ENCODE assay signal across 1 cellular context in the genomic region with DNA sequence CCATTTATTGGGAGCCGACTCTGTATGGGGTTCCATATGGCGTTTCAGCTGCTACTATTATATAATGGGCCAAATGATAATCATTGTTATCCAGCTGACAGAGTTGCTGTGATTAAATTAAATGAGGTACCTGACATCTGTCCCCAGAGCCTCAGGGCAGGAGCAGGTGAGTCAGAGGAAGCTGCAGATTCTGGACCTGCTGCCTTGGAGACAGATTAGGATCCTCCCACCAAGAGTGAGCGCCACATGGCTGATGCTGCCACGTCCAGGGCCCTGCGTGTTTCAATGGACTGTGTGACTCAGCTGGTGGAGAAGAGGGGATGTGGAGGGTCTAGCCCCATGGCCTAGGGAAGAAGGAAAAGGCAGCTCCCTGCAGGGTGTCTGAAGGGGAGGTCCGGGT.
TF ChIP-seq lines count a peak whose summit lies in the region.

No MANE protein-coding gene starts in this region.

TF ChIP-seq in K562, 482 proteins besides CTCF, POLR2A, EP300 and RAD21:
- no peak for TF ChIP-seq SIRT6 (IDR thresholded peaks at IDR 0.05; ENCODE audit: low read depth, low read length)
- TF ChIP-seq, protein P1, sequence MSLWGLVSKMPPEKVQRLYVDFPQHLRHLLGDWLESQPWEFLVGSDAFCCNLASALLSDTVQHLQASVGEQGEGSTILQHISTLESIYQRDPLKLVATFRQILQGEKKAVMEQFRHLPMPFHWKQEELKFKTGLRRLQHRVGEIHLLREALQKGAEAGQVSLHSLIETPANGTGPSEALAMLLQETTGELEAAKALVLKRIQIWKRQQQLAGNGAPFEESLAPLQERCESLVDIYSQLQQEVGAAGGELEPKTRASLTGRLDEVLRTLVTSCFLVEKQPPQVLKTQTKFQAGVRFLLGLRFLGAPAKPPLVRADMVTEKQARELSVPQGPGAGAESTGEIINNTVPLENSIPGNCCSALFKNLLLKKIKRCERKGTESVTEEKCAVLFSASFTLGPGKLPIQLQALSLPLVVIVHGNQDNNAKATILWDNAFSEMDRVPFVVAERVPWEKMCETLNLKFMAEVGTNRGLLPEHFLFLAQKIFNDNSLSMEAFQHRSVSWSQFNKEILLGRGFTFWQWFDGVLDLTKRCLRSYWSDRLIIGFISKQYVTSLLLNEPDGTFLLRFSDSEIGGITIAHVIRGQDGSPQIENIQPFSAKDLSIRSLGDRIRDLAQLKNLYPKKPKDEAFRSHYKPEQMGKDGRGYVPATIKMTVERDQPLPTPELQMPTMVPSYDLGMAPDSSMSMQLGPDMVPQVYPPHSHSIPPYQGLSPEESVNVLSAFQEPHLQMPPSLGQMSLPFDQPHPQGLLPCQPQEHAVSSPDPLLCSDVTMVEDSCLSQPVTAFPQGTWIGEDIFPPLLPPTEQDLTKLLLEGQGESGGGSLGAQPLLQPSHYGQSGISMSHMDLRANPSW (CRISPR knock-in tag; IDR thresholded peaks at IDR 0.05) = no peak
- TF ChIP-seq CBFA2T3 (IDR thresholded peaks at IDR 0.05) = 0 out of 2 replicates have a peak, but pooled peaks have one; percentile 12
- no peak for TF ChIP-seq FOXJ2 (tag; IDR thresholded peaks at IDR 0.05)
- TF ChIP-seq RNF2 (IDR thresholded peaks at IDR 0.05) = no peak
- no peak for TF ChIP-seq HNRNPUL1 (IDR thresholded peaks at IDR 0.05; ENCODE audit: low read length)
- no peak for TF ChIP-seq MECOM (CRISPR knock-in tag; IDR thresholded peaks at IDR 0.05)
- no peak for TF ChIP-seq ZNF717 (CRISPR knock-in tag; IDR thresholded peaks at IDR 0.05)
- no peak for TF ChIP-seq MTF1 (CRISPR knock-in tag; IDR thresholded peaks at IDR 0.05; ENCODE audit: borderline replicate concordance)
- TF ChIP-seq RFX1 (IDR thresholded peaks at IDR 0.05) = peak; percentile 33; the same call in 1 of the 2 replicates
- TF ChIP-seq, protein P2, sequence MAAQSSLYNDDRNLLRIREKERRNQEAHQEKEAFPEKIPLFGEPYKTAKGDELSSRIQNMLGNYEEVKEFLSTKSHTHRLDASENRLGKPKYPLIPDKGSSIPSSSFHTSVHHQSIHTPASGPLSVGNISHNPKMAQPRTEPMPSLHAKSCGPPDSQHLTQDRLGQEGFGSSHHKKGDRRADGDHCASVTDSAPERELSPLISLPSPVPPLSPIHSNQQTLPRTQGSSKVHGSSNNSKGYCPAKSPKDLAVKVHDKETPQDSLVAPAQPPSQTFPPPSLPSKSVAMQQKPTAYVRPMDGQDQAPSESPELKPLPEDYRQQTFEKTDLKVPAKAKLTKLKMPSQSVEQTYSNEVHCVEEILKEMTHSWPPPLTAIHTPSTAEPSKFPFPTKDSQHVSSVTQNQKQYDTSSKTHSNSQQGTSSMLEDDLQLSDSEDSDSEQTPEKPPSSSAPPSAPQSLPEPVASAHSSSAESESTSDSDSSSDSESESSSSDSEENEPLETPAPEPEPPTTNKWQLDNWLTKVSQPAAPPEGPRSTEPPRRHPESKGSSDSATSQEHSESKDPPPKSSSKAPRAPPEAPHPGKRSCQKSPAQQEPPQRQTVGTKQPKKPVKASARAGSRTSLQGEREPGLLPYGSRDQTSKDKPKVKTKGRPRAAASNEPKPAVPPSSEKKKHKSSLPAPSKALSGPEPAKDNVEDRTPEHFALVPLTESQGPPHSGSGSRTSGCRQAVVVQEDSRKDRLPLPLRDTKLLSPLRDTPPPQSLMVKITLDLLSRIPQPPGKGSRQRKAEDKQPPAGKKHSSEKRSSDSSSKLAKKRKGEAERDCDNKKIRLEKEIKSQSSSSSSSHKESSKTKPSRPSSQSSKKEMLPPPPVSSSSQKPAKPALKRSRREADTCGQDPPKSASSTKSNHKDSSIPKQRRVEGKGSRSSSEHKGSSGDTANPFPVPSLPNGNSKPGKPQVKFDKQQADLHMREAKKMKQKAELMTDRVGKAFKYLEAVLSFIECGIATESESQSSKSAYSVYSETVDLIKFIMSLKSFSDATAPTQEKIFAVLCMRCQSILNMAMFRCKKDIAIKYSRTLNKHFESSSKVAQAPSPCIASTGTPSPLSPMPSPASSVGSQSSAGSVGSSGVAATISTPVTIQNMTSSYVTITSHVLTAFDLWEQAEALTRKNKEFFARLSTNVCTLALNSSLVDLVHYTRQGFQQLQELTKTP (IDR thresholded peaks at IDR 0.05; ENCODE audit: low read depth in 1 of 2, partially characterized antibody in 2 of 2) = no peak
- no peak for TF ChIP-seq ZNF445 (CRISPR knock-in tag; IDR thresholded peaks at IDR 0.05; ENCODE audit: low read depth)
- TF ChIP-seq FOSL1 (tag; conservative IDR thresholded peaks at IDR 0.05) = peak; percentile 24; the same call in 1 of the 2 replicates
- no peak for TF ChIP-seq PTTG1 (tag; IDR thresholded peaks at IDR 0.05; ENCODE audit: low read depth)
